Comparison of ENCODE assay signal across 9 cellular contexts in genomic region chr11:78613053-78613813, GRCh38.
"Had no signal": no experiment of that assay in that cellular context is flagged by ENCODE, and none has a peak within 500 bp of the region (broad histone marks: within the 10 kb centered on the region; RNA-seq: fewer than 3 reads in every experiment).

No MANE protein-coding gene starts in this region.

- DNase-seq: GOT3, H7, HFFc6, IMR-90, KG1 had no signal

- H3K27ac ChIP-seq: HL-60 had no signal

- H3K36me3 ChIP-seq: HAP-1 had no signal

- H3K4me1 ChIP-seq: HAP-1 had no signal

- H3K4me3 ChIP-seq: HAP-1, K562 had no signal

- ATAC-seq: HCT116, K562 had no signal

- H3K27ac Mint-ChIP-seq: HFFc6 had no signal

- FAIRE-seq: K562 had no signal

- H3K9me3 Mint-ChIP-seq: HFFc6 had no signal

- H3K4me3 Mint-ChIP-seq: HFFc6 had no signal
